In genomic region chr13:73914119-73914518, GRCh38 we compare ENCODE assay signal across 11 cellular contexts.
A peak's percentile ranks its signal among the peaks of the same experiment; 100 is the strongest.
DNase-seq lines count a peak whose midpoint lies in the region; ATAC-seq, FAIRE-seq and TF ChIP-seq lines count a peak whose summit lies in the region.
"Had no signal": no experiment of that assay in that cellular context is flagged by ENCODE, and none has a peak within 500 bp of the region (broad histone marks: within the 10 kb centered on the region; RNA-seq: fewer than 3 reads in every experiment).

No MANE protein-coding gene starts in this region.

- H3K27ac ChIP-seq in DOHH2 (ENCODE audit: low read depth, low read length) (no peak overlapping the region), OCI-LY3 (ENCODE audit: low read length) (no peak overlapping the region), muscle layer of colon (ENCODE audit: low read depth, low read length) (peak overlapping the region; percentile 60), small intestine (ENCODE audit: low read depth in 1 of 2, low read length in 1 of 2) (no peak overlapping the region)

- 62 to 81% (median 80%) methylated on average over 3 of the region's 3 CpGs for WGBS in small intestine, 3 donors

- no peaks in the 10 kb centered on the region for H3K79me2 ChIP-seq in DOHH2 (ENCODE audit: control insufficient read depth, low read length)
- H3K79me2 ChIP-seq in OCI-LY3 (ENCODE audit: low read length), result no peaks in the 10 kb centered on the region

- H3K9me3 ChIP-seq in DOHH2 (ENCODE audit: control insufficient read depth, insufficient read depth, low read length) (no peaks in the 10 kb centered on the region), OCI-LY3 (ENCODE audit: insufficient read depth, low read length) (no peaks in the 10 kb centered on the region), muscle layer of colon (ENCODE audit: low read length) (no peaks in the 10 kb centered on the region), small intestine (ENCODE audit: control insufficient read depth, low read depth) (no peaks in the 10 kb centered on the region)

- TF ChIP-seq CTCF in DOHH2 (IDR thresholded peaks at IDR 0.05; ENCODE audit: low read depth, low read length, poor library complexity, severe bottlenecking) (no peak), OCI-LY3 (IDR thresholded peaks at IDR 0.05; ENCODE audit: low read depth, low read length) (no peak; the same call in 1 of the 2 replicates)

- H3K9me2 ChIP-seq in DOHH2 (replicated peaks; ENCODE audit: control insufficient read depth, low read length), result no peaks in the 10 kb centered on the region

- no peak for FAIRE-seq in small intestine (lab: Jason Lieb, UNC)

- H3K4me3 ChIP-seq in DOHH2 (ENCODE audit: low read length), result no peak overlapping the region
- H3K4me3 ChIP-seq in OCI-LY3 (ENCODE audit: low read length), result no peak overlapping the region
- H3K4me3 ChIP-seq in muscle layer of colon (ENCODE audit: low read depth in 1 of 2, low read length in 2 of 2), result no peak overlapping the region
- H3K4me3 ChIP-seq in small intestine (ENCODE audit: low read depth in 1 of 2, low read length in 2 of 2), result no peak overlapping the region

- H3F3A ChIP-seq in DOHH2 (ENCODE audit: control insufficient read depth, insufficient read depth), result no peaks in the 10 kb centered on the region

- H3K4me1 ChIP-seq in DOHH2 (ENCODE audit: control insufficient read depth, low read length) (peaks cover 27% of the 10 kb centered on the region), OCI-LY3 (ENCODE audit: low read length) (peaks cover 52% of the 10 kb centered on the region), muscle layer of colon (ENCODE audit: insufficient read depth, low read length) (peaks cover 31% of the 10 kb centered on the region), small intestine (ENCODE audit: control insufficient read depth in 2 of 2, insufficient read depth in 1 of 2, low read depth in 1 of 2, low read length in 1 of 2) (no peaks in the 10 kb centered on the region)

- H3K4me2 ChIP-seq in DOHH2 (ENCODE audit: low read length) (peak overlapping the region; percentile 20; the same call in 1 of the 2 replicates), OCI-LY3 (ENCODE audit: low read length) (peak overlapping the region; percentile 42)

- DNase-seq in activated CD4-positive, alpha-beta T cell treated with anti-CD3 and anti-CD28 coated beads for 1 hour, result no peak
- DNase-seq in small intestine (no peak), CD1c-positive myeloid dendritic cell (ENCODE audit: extremely low spot score) (no peak), anterior cingulate cortex (lab: John Stamatoyannopoulos, UW) (no peak)
- DNase-seq: activated CD4-positive, alpha-beta T cell treated with anti-CD3 and anti-CD28 coated beads, Interleukin-2, amount 50 U/mL, for 4 hours; NCI-H2107; Right ventricle myocardium superior had no signal

- no peak overlapping the region for H2AFZ ChIP-seq in OCI-LY3 (ENCODE audit: low read depth, low read length)

- H3K27me3 ChIP-seq in DOHH2 (ENCODE audit: control insufficient read depth, low read length) (no peaks in the 10 kb centered on the region), OCI-LY3 (ENCODE audit: low read depth, low read length) (no peaks in the 10 kb centered on the region), muscle layer of colon (ENCODE audit: control insufficient read depth in 1 of 2, insufficient read depth in 2 of 2, low read length in 2 of 2) (no peaks in the 10 kb centered on the region), small intestine (ENCODE audit: control insufficient read depth in 2 of 2, insufficient read depth in 2 of 2, low read length in 2 of 2) (no peaks in the 10 kb centered on the region)

- ATAC-seq in GM21723 (IDR thresholded peaks at IDR 0.05; ENCODE audit: unreplicated experiment), result peak; percentile 59

- H3K9ac ChIP-seq in OCI-LY3 (ENCODE audit: low read length) (peak overlapping the region; percentile 18; the same call in 1 of the 2 replicates), muscle layer of colon (ENCODE audit: low read length) (no peak overlapping the region)

- H4K20me1 ChIP-seq in DOHH2 (ENCODE audit: control insufficient read depth, insufficient read depth, low read depth, low read length) (no peaks in the 10 kb centered on the region), OCI-LY3 (ENCODE audit: insufficient read depth, low read length) (no peaks in the 10 kb centered on the region)

- H3K36me3 ChIP-seq in DOHH2 (ENCODE audit: control insufficient read depth, low read length) (no peaks in the 10 kb centered on the region), OCI-LY3 (replicated peaks; ENCODE audit: low read depth, low read length) (no peaks in the 10 kb centered on the region), muscle layer of colon (ENCODE audit: insufficient read depth, low read length) (no peaks in the 10 kb centered on the region), small intestine (ENCODE audit: control insufficient read depth in 2 of 2, insufficient read depth in 2 of 2, low read length in 2 of 2) (no peaks in the 10 kb centered on the region)
